21 cellular contexts compared by ENCODE assay signal in genomic region chr2:6957910-6958615, GRCh38. TPM values are rescaled to one million over a fixed set of nuclear protein-coding genes. Genes with fewer than 3 reads are reported as not detected.
DNase-seq lines count a peak whose midpoint lies in the region; ATAC-seq and TF ChIP-seq lines count a peak whose summit lies in the region.
"Had no signal": no experiment of that assay in that cellular context is flagged by ENCODE, and none has a peak within 500 bp of the region (broad histone marks: within the 10 kb centered on the region; RNA-seq: fewer than 3 reads in every experiment).

No MANE protein-coding gene starts in this region.

- H3K27me3 Mint-ChIP-seq in MCF 10A (ENCODE audit: insufficient read depth, unreplicated experiment), result peaks cover 56% of the 10 kb centered on the region
- H3K27me3 Mint-ChIP-seq in activated T-cell treated with anti-CD3 and anti-CD28 coated beads, Interleukin-2, amount 50 U/mL, for 24 hours, result no peaks in the 10 kb centered on the region

- H3K4me3 ChIP-seq in breast epithelium, result no peak overlapping the region
- H3K4me3 ChIP-seq in uterus, result no peak overlapping the region
- H3K4me3 ChIP-seq: body of pancreas, pancreas, upper lobe of right lung had no signal

- CTCF ChIA-PET in MCF 10A (lab: Yijun Ruan, JAX), result interaction anchor here (1.2 kb wide), 1 partner anchor 125 kb away, joined by 3 read pairs; no protein-coding TSS in a partner anchor

- H3K9me3 Mint-ChIP-seq in MCF 10A (ENCODE audit: unreplicated experiment), result no peaks in the 10 kb centered on the region
- H3K9me3 Mint-ChIP-seq in activated T-cell treated with anti-CD3 and anti-CD28 coated beads, Interleukin-2, amount 50 U/mL, for 24 hours, result no peaks in the 10 kb centered on the region
- H3K9me3 Mint-ChIP-seq: CD14-positive monocyte had no signal

- POLR2A ChIA-PET in MCF 10A (lab: Yijun Ruan, JAX), result no interaction called here

- H3K36me3 ChIP-seq in breast epithelium (no peaks in the 10 kb centered on the region), uterus (no peaks in the 10 kb centered on the region)
- H3K36me3 ChIP-seq: pancreas, upper lobe of right lung had no signal

- H3K4me1 ChIP-seq in breast epithelium, result peaks cover 0 to 4% of the 10 kb centered on the region in 2 donors
- peaks cover 6 to 9% of the 10 kb centered on the region in 2 donors for H3K4me1 ChIP-seq in uterus

- intact Hi-C loops in MCF 10A (cut with micrococcal nuclease) (no loop called here), breast epithelium (cut with DNase I; ENCODE audit: low total_unique reads) (no loop called here), uterus (cut with DNase I; ENCODE audit: low total_unique reads) (no loop called here)

- H3K9me3 ChIP-seq in breast epithelium (no peaks in the 10 kb centered on the region), uterus (no peaks in the 10 kb centered on the region)
- H3K9me3 ChIP-seq: body of pancreas, pancreas, upper lobe of right lung had no signal

- no TSS peak for BruUV-seq in MCF 10A (replicated peaks; lab: Mats Ljungman, UMichigan)

- no peaks in the 10 kb centered on the region for H3K4me1 Mint-ChIP-seq in MCF 10A (ENCODE audit: insufficient read depth, unreplicated experiment)
- peaks cover 44% of the 10 kb centered on the region for H3K4me1 Mint-ChIP-seq in activated T-cell treated with anti-CD3 and anti-CD28 coated beads, Interleukin-2, amount 50 U/mL, for 24 hours (ENCODE audit: low read depth)

- no peak for TF ChIP-seq CTCF in MCF 10A (IDR thresholded peaks at IDR 0.05; ENCODE audit: unreplicated experiment)
- TF ChIP-seq CTCF in breast epithelium (IDR thresholded peaks at IDR 0.05), result no peak
- no peak for TF ChIP-seq CTCF in uterus (IDR thresholded peaks at IDR 0.05)

- no peak overlapping the region for H3K27ac ChIP-seq in breast epithelium
- H3K27ac ChIP-seq in uterus, result peak overlapping the region in 1 of 2 donors; percentile 74
- H3K27ac ChIP-seq: pancreas, upper lobe of right lung had no signal

- peak; percentile 46 for DNase-seq in MCF 10A (ENCODE audit: unreplicated experiment)
- DNase-seq in breast epithelium (ENCODE audit: low spot score in 2 of 2), result no peak
- DNase-seq in cerebellum (ENCODE audit: low spot score), result peak; percentile 89
- DNase-seq in mucosa of gallbladder (ENCODE audit: low spot score), result peak; percentile 7
- DNase-seq in uterus, result peak; percentile 51 to 63
- DNase-seq in activated T-cell treated with anti-CD3 and anti-CD28 coated beads, Interleukin-2, amount 50 U/mL, for 24 hours, result no peak
- DNase-seq: activated CD4-positive, CD25-positive, alpha-beta regulatory T cell; activated naive CD4-positive, alpha-beta T cell; body of pancreas; effector memory CD4-positive, alpha-beta T cell; left cardiac atrium; MV-4-11; pancreas; SHP77; stimulated activated CD4-positive, alpha-beta T cell treated with anti-CD3 and anti-CD28 coated beads, Interleukin-12 subunit alpha, Interleukin-12 subunit beta, amount 100 ng/mL, for 4 hours; stimulated activated naive CD4-positive, alpha-beta T cell treated with Interleukin-2 at 50 U/mL for 16 hours; T-helper 2 cell; upper lobe of right lung had no signal

- no peaks in the 10 kb centered on the region for H3K27me3 ChIP-seq in breast epithelium
- no peaks in the 10 kb centered on the region for H3K27me3 ChIP-seq in uterus
- H3K27me3 ChIP-seq: body of pancreas, pancreas, upper lobe of right lung had no signal

- ATAC-seq in HG02759 (IDR thresholded peaks at IDR 0.05; ENCODE audit: unreplicated experiment) (no peak), GM19324 (IDR thresholded peaks at IDR 0.05; ENCODE audit: low FRiP score, unreplicated experiment) (no peak)
- ATAC-seq: body of pancreas, pancreas, upper lobe of right lung had no signal

- TF ChIP-seq POLR2A in breast epithelium (IDR thresholded peaks at IDR 0.05) (no peak), uterus (IDR thresholded peaks at IDR 0.05) (no peak)

- no peak overlapping the region for H3K27ac Mint-ChIP-seq in MCF 10A (ENCODE audit: low read depth, unreplicated experiment)
- H3K27ac Mint-ChIP-seq in activated T-cell treated with anti-CD3 and anti-CD28 coated beads, Interleukin-2, amount 50 U/mL, for 24 hours, result no peak overlapping the region
- H3K27ac Mint-ChIP-seq: CD14-positive monocyte had no signal

- H3K36me3 Mint-ChIP-seq in MCF 10A (ENCODE audit: insufficient read depth, unreplicated experiment), result no peaks in the 10 kb centered on the region
- peaks cover 50% of the 10 kb centered on the region for H3K36me3 Mint-ChIP-seq in activated T-cell treated with anti-CD3 and anti-CD28 coated beads, Interleukin-2, amount 50 U/mL, for 24 hours (ENCODE audit: low read depth)

- no peak overlapping the region for H3K4me3 Mint-ChIP-seq in MCF 10A (ENCODE audit: unreplicated experiment)
- H3K4me3 Mint-ChIP-seq in activated T-cell treated with anti-CD3 and anti-CD28 coated beads, Interleukin-2, amount 50 U/mL, for 24 hours, result no peak overlapping the region
- H3K4me3 Mint-ChIP-seq: CD14-positive monocyte had no signal

RNA-seq across cellular contexts. Expression of gene RNF144A, which starts 40.9 kb away (rescaled TPM):
- total RNA-seq in MCF 10A (2022), result 0.21 and 0.47 TPM in 2 replicates
- 10 to 100 TPM; 10.8 to 17.1 (median 11.6) TPM for total RNA-seq in breast epithelium
- total RNA-seq in cerebellum, result 53.9 TPM
- 15.4 TPM for total RNA-seq in mucosa of gallbladder
- 100 to 1,000 TPM in 1 of 4 donors, 10 to 100 TPM in 3; 22.5 to 103 (median 63.0) TPM for total RNA-seq in uterus

Comparison
In these comparisons a context has a peak if more than half of its experiments do, and no peak if none do; other contexts are left out.
1. DNase-seq: peak in MCF 10A (single experiment), cerebellum (single experiment), mucosa of gallbladder (single experiment) and uterus (2 of 2); none in breast epithelium (0 of 2) and activated T-cell treated with anti-CD3 and anti-CD28 coated beads, Interleukin-2, amount 50 U/mL, for 24 hours (single experiment).